21 cellular contexts compared by ENCODE assay signal in genomic region chr11:3222003-3222855, GRCh38. TPM values are rescaled to one million over a fixed set of nuclear protein-coding genes. Genes with fewer than 3 reads are reported as not detected.
DNase-seq lines count a peak whose midpoint lies in the region; ATAC-seq and TF ChIP-seq lines count a peak whose summit lies in the region.
"Had no signal": no experiment of that assay in that cellular context is flagged by ENCODE, and none has a peak within 500 bp of the region (broad histone marks: within the 10 kb centered on the region; RNA-seq: fewer than 3 reads in every experiment).

No MANE protein-coding gene starts in this region.

- no peaks in the 10 kb centered on the region for H3K36me3 Mint-ChIP-seq in activated CD8-positive, alpha-beta T cell treated with anti-CD3 and anti-CD28 coated beads, Interleukin-2, amount 10 ng/mL, durations not matched to agents 7 days and 5 days (ENCODE audit: low read depth)
- H3K36me3 Mint-ChIP-seq in activated CD8-positive, alpha-beta T cell treated with anti-CD3 and anti-CD28 coated beads for 36 hours (ENCODE audit: low read depth), result no peaks in the 10 kb centered on the region
- H3K36me3 Mint-ChIP-seq in dendritic cell treated with granulocyte-macrophage colony-stimulating factor and Interleukin-4, amounts not matched to agents 40 ng/mL and 50 ng/mL, for 4 days (ENCODE audit: low read depth), result no peaks in the 10 kb centered on the region
- H3K36me3 Mint-ChIP-seq: CD14-positive monocyte, type B pancreatic cell had no signal

- H3K36me3 ChIP-seq in MG63, result no peaks in the 10 kb centered on the region
- H3K36me3 ChIP-seq: breast epithelium, left ventricle myocardium inferior had no signal

- no peak overlapping the region for H3K4me3 Mint-ChIP-seq in activated CD8-positive, alpha-beta T cell treated with anti-CD3 and anti-CD28 coated beads, Interleukin-2, amount 10 ng/mL, durations not matched to agents 7 days and 5 days
- H3K4me3 Mint-ChIP-seq in activated CD8-positive, alpha-beta T cell treated with anti-CD3 and anti-CD28 coated beads for 36 hours, result no peak overlapping the region
- no peak overlapping the region for H3K4me3 Mint-ChIP-seq in dendritic cell treated with granulocyte-macrophage colony-stimulating factor and Interleukin-4, amounts not matched to agents 40 ng/mL and 50 ng/mL, for 4 days
- H3K4me3 Mint-ChIP-seq: neural crest cell, type B pancreatic cell had no signal

- H3K4me1 Mint-ChIP-seq in activated CD8-positive, alpha-beta T cell treated with anti-CD3 and anti-CD28 coated beads, Interleukin-2, amount 10 ng/mL, durations not matched to agents 7 days and 5 days (ENCODE audit: low read depth), result peaks cover 8% of the 10 kb centered on the region
- H3K4me1 Mint-ChIP-seq in activated CD8-positive, alpha-beta T cell treated with anti-CD3 and anti-CD28 coated beads for 36 hours (ENCODE audit: low read depth), result peaks cover 6% of the 10 kb centered on the region
- peaks cover 68% of the 10 kb centered on the region for H3K4me1 Mint-ChIP-seq in dendritic cell treated with granulocyte-macrophage colony-stimulating factor and Interleukin-4, amounts not matched to agents 40 ng/mL and 50 ng/mL, for 4 days (ENCODE audit: low read depth)

- H3K4me3 ChIP-seq in MG63, result no peak overlapping the region
- H3K4me3 ChIP-seq: A549, breast epithelium, left ventricle myocardium inferior had no signal

- H3K27me3 ChIP-seq in MG63, result no peaks in the 10 kb centered on the region

- no peak for TF ChIP-seq CTCF in activated CD8-positive, alpha-beta T cell treated with anti-CD3 and anti-CD28 coated beads for 36 hours (IDR thresholded peaks at IDR 0.05)

- CTCF ChIA-PET in activated CD8-positive, alpha-beta T cell treated with anti-CD3 and anti-CD28 coated beads, Interleukin-2, amount 10 ng/mL, durations not matched to agents 7 days and 5 days (lab: Charles Lee), result interaction anchor here (1.2 kb wide), 1 partner anchor 130 kb away, joined by 3 read pairs; no protein-coding TSS in a partner anchor
- CTCF ChIA-PET in activated CD8-positive, alpha-beta T cell treated with anti-CD3 and anti-CD28 coated beads for 36 hours (lab: Charles Lee), result no interaction called here

- no peaks in the 10 kb centered on the region for H3K9me3 ChIP-seq in MG63
- H3K9me3 ChIP-seq: A549, breast epithelium, left ventricle myocardium inferior had no signal

- peaks cover 7% of the 10 kb centered on the region for H3K27me3 Mint-ChIP-seq in activated CD8-positive, alpha-beta T cell treated with anti-CD3 and anti-CD28 coated beads, Interleukin-2, amount 10 ng/mL, durations not matched to agents 7 days and 5 days (ENCODE audit: low read depth)
- H3K27me3 Mint-ChIP-seq in activated CD8-positive, alpha-beta T cell treated with anti-CD3 and anti-CD28 coated beads for 36 hours, result no peaks in the 10 kb centered on the region
- peaks cover 73% of the 10 kb centered on the region for H3K27me3 Mint-ChIP-seq in dendritic cell treated with granulocyte-macrophage colony-stimulating factor and Interleukin-4, amounts not matched to agents 40 ng/mL and 50 ng/mL, for 4 days

- H3K9me3 Mint-ChIP-seq in activated CD8-positive, alpha-beta T cell treated with anti-CD3 and anti-CD28 coated beads, Interleukin-2, amount 10 ng/mL, durations not matched to agents 7 days and 5 days (ENCODE audit: insufficient read depth), result no peaks in the 10 kb centered on the region
- H3K9me3 Mint-ChIP-seq in activated CD8-positive, alpha-beta T cell treated with anti-CD3 and anti-CD28 coated beads for 36 hours, result no peaks in the 10 kb centered on the region
- H3K9me3 Mint-ChIP-seq in dendritic cell treated with granulocyte-macrophage colony-stimulating factor and Interleukin-4, amounts not matched to agents 40 ng/mL and 50 ng/mL, for 4 days, result no peaks in the 10 kb centered on the region
- H3K9me3 Mint-ChIP-seq: CD14-positive monocyte; neural crest cell; stimulated activated naive CD8-positive, alpha-beta T cell treated with anti-CD3 and anti-CD28 coated beads, Interleukin-15, amount 100 ng/mL, for 72 hours; type B pancreatic cell had no signal

- DNase-seq in activated CD8-positive, alpha-beta T cell treated with anti-CD3 and anti-CD28 coated beads, Interleukin-2, amount 10 ng/mL, durations not matched to agents 7 days and 5 days, result peak; percentile 12
- no peak for DNase-seq in activated CD8-positive, alpha-beta T cell treated with anti-CD3 and anti-CD28 coated beads for 36 hours
- peak; percentile 23 for DNase-seq in D341Med (ENCODE audit: low spot score)
- DNase-seq in sciatic nerve (ENCODE audit: low spot score), result peak; percentile 54
- no peak for DNase-seq in ACHN
- DNase-seq in NCI-H2227 (lab: John Stamatoyannopoulos, UW; ENCODE audit: unreplicated experiment), result no peak
- no peak for DNase-seq in MG63
- DNase-seq: cortex of kidney; DMS 273 treated with DMSO at 0.1 percent for 48 hours; left ventricle myocardium inferior; NCI-H510A; stimulated activated CD4-positive, alpha-beta T cell treated with anti-CD3 and anti-CD28 coated beads, Interleukin-4, amount 100 ng/mL, for 24 hours; stimulated activated naive CD8-positive, alpha-beta T cell treated with anti-CD3 and anti-CD28 coated beads, Interleukin-15, amount 100 ng/mL, for 72 hours had no signal

- intact Hi-C loops in activated CD8-positive, alpha-beta T cell treated with anti-CD3 and anti-CD28 coated beads for 36 hours (cut with micrococcal nuclease), result no loop called here
- intact Hi-C loops in dendritic cell treated with granulocyte-macrophage colony-stimulating factor and Interleukin-4, amounts not matched to agents 40 ng/mL and 50 ng/mL, for 4 days (cut with micrococcal nuclease), result no loop called here
- intact Hi-C loops in sciatic nerve (cut with DNase I), result loop anchor here (10.0 kb wide), 1 partner anchor 117 kb away; no protein-coding TSS in a partner anchor

- in situ Hi-C loops in ACHN (cut with HindIII; ENCODE audit: low pct_ligation_motif_present, low pct_unique_long_range_greater_than_20kb, low sequenced_read_pairs), result no loop called here

- POLR2A ChIA-PET in activated CD8-positive, alpha-beta T cell treated with anti-CD3 and anti-CD28 coated beads, Interleukin-2, amount 10 ng/mL, durations not matched to agents 7 days and 5 days (lab: Charles Lee), result interaction anchor here (1.2 kb wide), 1 partner anchor 12 kb away, joined by 3 read pairs; no protein-coding TSS in a partner anchor
- POLR2A ChIA-PET in activated CD8-positive, alpha-beta T cell treated with anti-CD3 and anti-CD28 coated beads for 36 hours (lab: Charles Lee), result no interaction called here

- ATAC-seq in activated CD8-positive, alpha-beta T cell treated with anti-CD3 and anti-CD28 coated beads, Interleukin-2, amount 10 ng/mL, durations not matched to agents 7 days and 5 days, result no peak
- no peak for ATAC-seq in activated CD8-positive, alpha-beta T cell treated with anti-CD3 and anti-CD28 coated beads for 36 hours
- no peak for ATAC-seq in sciatic nerve
- ATAC-seq: A549; stimulated activated naive CD8-positive, alpha-beta T cell treated with anti-CD3 and anti-CD28 coated beads, Interleukin-15, amount 100 ng/mL, for 72 hours had no signal

- no peak overlapping the region for H3K27ac Mint-ChIP-seq in activated CD8-positive, alpha-beta T cell treated with anti-CD3 and anti-CD28 coated beads, Interleukin-2, amount 10 ng/mL, durations not matched to agents 7 days and 5 days
- no peak overlapping the region for H3K27ac Mint-ChIP-seq in activated CD8-positive, alpha-beta T cell treated with anti-CD3 and anti-CD28 coated beads for 36 hours
- H3K27ac Mint-ChIP-seq in dendritic cell treated with granulocyte-macrophage colony-stimulating factor and Interleukin-4, amounts not matched to agents 40 ng/mL and 50 ng/mL, for 4 days, result peak overlapping the region; percentile 69
- H3K27ac Mint-ChIP-seq: CD14-positive monocyte, type B pancreatic cell had no signal

RNA-seq across cellular contexts. Expression of gene MRGPRG, which starts 3.6 kb away (rescaled TPM):
- total RNA-seq in activated CD8-positive, alpha-beta T cell treated with anti-CD3 and anti-CD28 coated beads, Interleukin-2, amount 10 ng/mL, durations not matched to agents 7 days and 5 days, result not detected
- total RNA-seq in activated CD8-positive, alpha-beta T cell treated with anti-CD3 and anti-CD28 coated beads for 36 hours, result not detected
- total RNA-seq in sciatic nerve, result not detected
- not detected in 2 replicates for total RNA-seq in MG63 (2014; rRNA removed; shearing (Covaris generic); ENCODE audit: low replicate concordance)
- total RNA-seq: breast epithelium; left ventricle myocardium inferior; mononuclear cell; neural crest cell; T-helper 2 cell treated with Interferon-gamma antibody and Interleukin-4, amounts not matched to agents 100 ng/mL and 5 ng/mL, for 36 hours had no signal

RNA-seq across cellular contexts. Expression of gene MRGPRE, which starts 10.0 kb away (rescaled TPM):
- not detected for total RNA-seq in activated CD8-positive, alpha-beta T cell treated with anti-CD3 and anti-CD28 coated beads, Interleukin-2, amount 10 ng/mL, durations not matched to agents 7 days and 5 days
- not detected for total RNA-seq in activated CD8-positive, alpha-beta T cell treated with anti-CD3 and anti-CD28 coated beads for 36 hours
- total RNA-seq in sciatic nerve, result not detected
- not detected in 2 replicates for total RNA-seq in MG63 (2014; rRNA removed; shearing (Covaris generic); ENCODE audit: low replicate concordance)
- total RNA-seq: breast epithelium; mononuclear cell; neural crest cell; T-helper 2 cell treated with Interferon-gamma antibody and Interleukin-4, amounts not matched to agents 100 ng/mL and 5 ng/mL, for 36 hours had no signal

RNA-seq across cellular contexts. Expression of gene OSBPL5, which starts 57.1 kb away (rescaled TPM):
- 10 to 100 TPM; 10.1 to 11.0 TPM for total RNA-seq in activated CD8-positive, alpha-beta T cell treated with anti-CD3 and anti-CD28 coated beads, Interleukin-2, amount 10 ng/mL, durations not matched to agents 7 days and 5 days
- total RNA-seq in activated CD8-positive, alpha-beta T cell treated with anti-CD3 and anti-CD28 coated beads for 36 hours, result 1 to 10 TPM; 4.8 to 5.9 TPM
- total RNA-seq in sciatic nerve, result 58.3 TPM
- 9.9 and 11.0 TPM in 2 replicates for total RNA-seq in MG63 (2014; rRNA removed; shearing (Covaris generic); ENCODE audit: low replicate concordance)

Comparison
In these comparisons a context has a peak if more than half of its experiments do, and no peak if none do; other contexts are left out.
1. DNase-seq: peak in activated CD8-positive, alpha-beta T cell treated with anti-CD3 and anti-CD28 coated beads, Interleukin-2, amount 10 ng/mL, durations not matched to agents 7 days and 5 days (single experiment), D341Med (single experiment) and sciatic nerve (single experiment); none in activated CD8-positive, alpha-beta T cell treated with anti-CD3 and anti-CD28 coated beads for 36 hours (single experiment), ACHN (single experiment), NCI-H2227 (single experiment) and MG63 (single experiment).